8 cellular contexts compared by ENCODE assay signal in the genomic region with DNA sequence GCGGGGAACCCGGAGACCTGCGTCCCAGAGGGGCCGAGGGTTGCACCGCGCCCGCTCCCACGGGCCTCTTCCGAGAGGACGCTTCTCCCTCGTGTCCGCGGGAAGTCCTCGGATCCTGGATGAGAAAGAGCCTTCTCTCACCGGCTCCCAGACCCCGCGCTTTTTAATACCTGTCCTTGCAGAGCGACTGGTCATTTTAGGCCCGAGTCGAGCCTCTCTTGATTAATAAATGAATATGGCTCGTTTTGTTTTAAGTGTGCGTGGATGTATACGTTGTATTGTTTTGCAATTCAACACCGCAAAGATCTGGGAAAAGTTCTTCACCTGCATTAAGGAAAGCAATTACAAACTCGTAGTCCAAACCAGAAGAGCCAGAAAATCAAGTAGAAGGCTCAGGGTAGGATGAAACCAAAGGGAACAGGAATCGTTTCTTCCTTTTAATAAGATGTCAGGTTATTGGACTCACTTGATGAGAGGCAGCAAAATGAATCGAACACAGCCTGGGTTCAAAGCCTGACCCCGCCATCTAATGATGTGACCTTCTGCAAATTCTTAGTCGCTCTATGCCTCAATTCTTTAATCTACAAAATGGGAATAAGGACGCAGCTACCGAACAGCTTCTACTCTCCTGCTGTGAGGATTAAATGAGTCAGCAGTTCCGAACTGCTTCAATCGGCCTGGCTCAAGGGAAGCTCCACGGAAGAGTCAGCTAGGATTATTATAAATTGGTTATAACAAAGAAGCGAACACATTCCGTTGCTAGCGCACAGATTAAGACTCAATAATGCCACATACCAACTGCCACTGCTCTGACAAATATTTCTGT.
DNase-seq lines count a peak whose midpoint lies in the region; ATAC-seq, FAIRE-seq and TF ChIP-seq lines count a peak whose summit lies in the region.

No MANE protein-coding gene starts in this region.

- no peak overlapping the region for H3K9ac ChIP-seq in SK-N-MC (ENCODE audit: insufficient read length)

- H3K36me3 ChIP-seq in SK-N-MC (ENCODE audit: insufficient read depth, low read length) (no peaks in the 10 kb centered on the region), esophagus squamous epithelium (peaks cover 0 to 9% (median 0%) of the 10 kb centered on the region in 3 donors), psoas muscle (ENCODE audit: insufficient read depth in 1 of 2, low read depth in 1 of 2) (no peaks in the 10 kb centered on the region)

- FAIRE-seq in H54 (lab: Jason Lieb, UNC) = peak; percentile 48

- DNase-seq in H54 (ENCODE audit: insufficient read length, low spot score) = no peak
- DNase-seq in SK-N-MC (ENCODE audit: low read depth, low spot score) = no peak
- DNase-seq in esophagus squamous epithelium (lab: John Stamatoyannopoulos, UW) = no peak
- DNase-seq in psoas muscle = no peak
- DNase-seq in DMS79 (lab: John Stamatoyannopoulos, UW) = no peak
- DNase-seq in posterior vena cava (ENCODE audit: low spot score) = no peak
- DNase-seq in GM20000 (ENCODE audit: low spot score) = no peak

- TF ChIP-seq CTCF in esophagus squamous epithelium (IDR thresholded peaks at IDR 0.05) = no peak
- no peak for TF ChIP-seq CTCF in psoas muscle (IDR thresholded peaks at IDR 0.05)
- TF ChIP-seq CTCF in GM20000 (IDR thresholded peaks at IDR 0.05; ENCODE audit: extremely low read depth, missing control alignments) = no peak

- H3K27me3 ChIP-seq in esophagus squamous epithelium (peaks cover 0 to 31% (median 0%) of the 10 kb centered on the region in 4 donors), psoas muscle (ENCODE audit: insufficient read depth in 3 of 3, low read length in 2 of 3) (peaks cover 0 to 50% (median 10%) of the 10 kb centered on the region in 3 donors)

- 23 to 41% methylated on average over 21 to 30 of the region's 37 CpGs for WGBS in esophagus squamous epithelium, 2 donors
- 44 to 50% (median 47%) methylated on average over 37 of the region's 37 CpGs for WGBS in psoas muscle, 3 donors

- no peak overlapping the region for H3K27ac ChIP-seq in SK-N-MC
- peak overlapping the region; percentile 87 to 94 (median 91) for H3K27ac ChIP-seq in esophagus squamous epithelium
- no peak overlapping the region for H3K27ac ChIP-seq in psoas muscle

- peak overlapping the region; percentile 77 for H3K4me3 ChIP-seq in SK-N-MC
- H3K4me3 ChIP-seq in esophagus squamous epithelium = peak overlapping the region; percentile 46 to 77 (median 66)
- H3K4me3 ChIP-seq in psoas muscle = peak overlapping the region; percentile 61

- H3K4me1 ChIP-seq in esophagus squamous epithelium (peaks cover 5 to 59% (median 7%) of the 10 kb centered on the region in 3 donors), psoas muscle (no peaks in the 10 kb centered on the region)

- intact Hi-C loops in esophagus squamous epithelium (cut with DNase I) (no loop called here), psoas muscle (cut with DNase I) (no loop called here), posterior vena cava (cut with DNase I) (no loop called here)

- H3K9me3 ChIP-seq in SK-N-MC (ENCODE audit: low read depth, low read length) = no peaks in the 10 kb centered on the region
- peaks cover 0 to 10% (median 5%) of the 10 kb centered on the region in 3 donors for H3K9me3 ChIP-seq in esophagus squamous epithelium
- H3K9me3 ChIP-seq in psoas muscle = no peaks in the 10 kb centered on the region

- ATAC-seq in psoas muscle (no peak), HG02973 (IDR thresholded peaks at IDR 0.05; ENCODE audit: unreplicated experiment) (no peak)

- TF ChIP-seq POLR2A in H54 (IDR thresholded peaks at IDR 0.05; ENCODE audit: low read depth, low read length) (no peak), esophagus squamous epithelium (IDR thresholded peaks at IDR 0.05) (no peak)

Comparison
In these comparisons a context has a peak if more than half of its experiments do, and no peak if none do; other contexts are left out.
1. H3K27ac ChIP-seq: peak in esophagus squamous epithelium (4 of 4); none in SK-N-MC (single experiment) and psoas muscle (single experiment).
2. Peak in every context shown above with its lines, with median percentiles within 50 percentile points of each other: H3K4me3 ChIP-seq.